25 cellular contexts compared by ENCODE assay signal in the genomic region with DNA sequence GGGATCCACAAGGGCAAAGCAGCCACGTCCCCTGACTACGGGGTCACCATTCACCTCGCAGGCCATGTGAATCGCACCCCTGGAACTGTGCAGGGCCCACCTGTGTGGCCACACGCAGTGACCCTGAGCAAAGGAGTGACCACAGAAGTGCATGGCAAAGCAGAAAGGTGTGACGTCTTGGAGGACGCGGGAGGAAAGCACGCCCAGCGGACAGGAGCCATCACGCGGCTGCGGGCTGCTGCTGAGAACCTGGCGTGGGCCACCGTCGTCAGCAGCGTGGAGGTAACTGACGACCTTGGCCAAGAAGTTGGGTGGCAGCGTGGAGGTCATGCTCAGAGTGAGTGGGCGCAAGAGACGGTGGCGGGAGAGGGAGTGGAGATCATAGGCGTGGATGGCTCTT.
DNase-seq lines count a peak whose midpoint lies in the region; ATAC-seq, FAIRE-seq and TF ChIP-seq lines count a peak whose summit lies in the region.
"Had no signal": no experiment of that assay in that cellular context is flagged by ENCODE, and none has a peak within 500 bp of the region (broad histone marks: within the 10 kb centered on the region; RNA-seq: fewer than 3 reads in every experiment).

No MANE protein-coding gene starts in this region.

- no peak for FAIRE-seq in K562 (lab: Jason Lieb, UNC)
- FAIRE-seq: A204.1, D721Med, G401.6, GM12891, GM19239 had no signal

- peaks cover 6% of the 10 kb centered on the region for H3K9me3 Mint-ChIP-seq in neural progenitor cell

- H3K23ac ChIP-seq in mesenchymal stem cell (ENCODE audit: low read length in 2 of 2) (no peak overlapping the region), trophoblast cell (ENCODE audit: low read length) (no peak overlapping the region)

- DNase-seq in K562 (ENCODE audit: extremely low read depth in 1 of 4, low spot score in 3 of 4) = peak in 2 of 4 experiments; percentile 27 to 31
- DNase-seq in mesenchymal stem cell = no peak
- DNase-seq in neural progenitor cell (ENCODE audit: low spot score) = no peak
- no peak for DNase-seq in trophoblast cell
- no peak for DNase-seq in anterior cingulate cortex (lab: John Stamatoyannopoulos, UW)
- DNase-seq in foreskin fibroblast = no peak
- no peak for DNase-seq in SIG-M5 (lab: John Stamatoyannopoulos, UW)
- DNase-seq: 8988T; ACHN; BE2C; C1 segment of cervical spinal cord; Caco-2; Calu3; CD4-positive, alpha-beta memory T cell; CD4-positive, CD25-positive, alpha-beta regulatory T cell; DMS79 treated with DMSO at 0.1 percent for 48 hours; GF-D8 had no signal

- no peak for TF ChIP-seq EP300 in K562 (IDR thresholded peaks at IDR 0.05; ENCODE audit: low read length)

- intact Hi-C loops in K562 (cut with micrococcal nuclease) = no loop called here

- H4K8ac ChIP-seq in mesenchymal stem cell (ENCODE audit: low read length) = no peak overlapping the region
- no peak overlapping the region for H4K8ac ChIP-seq in trophoblast cell (ENCODE audit: low read depth, low read length)

- H3K27me3 Mint-ChIP-seq in neural progenitor cell (ENCODE audit: insufficient read depth, low read depth) = peaks cover 32% of the 10 kb centered on the region

- peak overlapping the region; percentile 86 for H3K27ac Mint-ChIP-seq in neural progenitor cell
- H3K27ac Mint-ChIP-seq: CD4-positive, CD25-positive, alpha-beta regulatory T cell had no signal

- H3K9me3 ChIP-seq in K562 (replicated peaks; ENCODE audit: control insufficient read depth, insufficient read depth, low read depth, low read length) (no peaks in the 10 kb centered on the region), mesenchymal stem cell (ENCODE audit: control insufficient read depth, low read length) (peaks cover 3% of the 10 kb centered on the region), neural progenitor cell (ENCODE audit: low read depth) (no peaks in the 10 kb centered on the region), trophoblast cell (ENCODE audit: insufficient read depth, low read depth, low read length) (peaks cover 3% of the 10 kb centered on the region)
- H3K9me3 ChIP-seq: BE2C, BLaER1, Caco-2 had no signal

- H3K14ac ChIP-seq in mesenchymal stem cell (ENCODE audit: low read length in 2 of 2) (no peak overlapping the region), trophoblast cell (ENCODE audit: low read length) (no peak overlapping the region)

- peak overlapping the region; percentile 81 for H3K4me2 ChIP-seq in K562 (ENCODE audit: insufficient read depth, low read length)
- no peak overlapping the region for H3K4me2 ChIP-seq in mesenchymal stem cell (ENCODE audit: low read length, poor library complexity, severe bottlenecking)
- no peak overlapping the region for H3K4me2 ChIP-seq in neural progenitor cell
- H3K4me2 ChIP-seq in trophoblast cell (ENCODE audit: low read length) = no peak overlapping the region
- H3K4me2 ChIP-seq: BLaER1 had no signal

- TF ChIP-seq RAD21 in K562 (CRISPR knock-in tag; conservative IDR thresholded peaks at IDR 0.05 in 1 of 2, IDR thresholded peaks at IDR 0.05 in 1 of 2) = no peak

- H4K91ac ChIP-seq in mesenchymal stem cell (ENCODE audit: low read length) = peak overlapping the region; percentile 59
- H4K91ac ChIP-seq in trophoblast cell (ENCODE audit: low read depth, low read length) = no peak overlapping the region

- H2AFZ ChIP-seq in K562 (ENCODE audit: low read depth, low read length) (peak overlapping the region; percentile 57), mesenchymal stem cell (ENCODE audit: low read depth, low read length) (no peak overlapping the region), neural progenitor cell (replicated peaks) (no peak overlapping the region), trophoblast cell (ENCODE audit: insufficient read depth, low read length, poor library complexity) (no peak overlapping the region)

- CTCF ChIA-PET in K562 (lab: Yijun Ruan, JAX; ENCODE audit: low intra/inter-chr PET ratio) = no interaction called here

- TF ChIP-seq CTCF in K562 (IDR thresholded peaks at IDR 0.05 in 2 of 3, conservative IDR thresholded peaks at IDR 0.05 in 1 of 3; ENCODE audit: insufficient read depth in 2 of 3, low read depth in 1 of 3, low read length in 3 of 3) (no peak), neural progenitor cell (IDR thresholded peaks at IDR 0.05) (no peak), foreskin fibroblast (IDR thresholded peaks at IDR 0.05; ENCODE audit: low read depth, low read length) (no peak)

- no peaks in the 10 kb centered on the region for H3K79me1 ChIP-seq in mesenchymal stem cell (replicated peaks; ENCODE audit: low read length, poor library complexity, severe bottlenecking)
- H3K79me1 ChIP-seq in trophoblast cell (ENCODE audit: low read length) = no peaks in the 10 kb centered on the region

- H2BK12ac ChIP-seq in mesenchymal stem cell (ENCODE audit: low read length in 2 of 2) (no peak overlapping the region), trophoblast cell (ENCODE audit: low read length) (no peak overlapping the region)

- H2BK5ac ChIP-seq in mesenchymal stem cell (ENCODE audit: low read depth, low read length, poor library complexity, severe bottlenecking) = no peak overlapping the region
- H2BK5ac ChIP-seq in trophoblast cell (ENCODE audit: low read depth, low read length, poor library complexity) = no peak overlapping the region

- H3K27ac ChIP-seq in K562 (ENCODE audit: extremely low read depth, low read depth, low read length) (peak overlapping the region; percentile 48; the same call in 2 of the 3 replicates), mesenchymal stem cell (ENCODE audit: low read length, poor library complexity, severe bottlenecking) (no peak overlapping the region), neural progenitor cell (no peak overlapping the region), trophoblast cell (ENCODE audit: low read depth, low read length) (no peak overlapping the region)
- H3K27ac ChIP-seq: BLaER1 had no signal

- H3K18ac ChIP-seq in mesenchymal stem cell (ENCODE audit: low read depth in 1 of 2, low read length in 2 of 2) (no peak overlapping the region), trophoblast cell (ENCODE audit: low read length) (no peak overlapping the region)

- H3K27me3 ChIP-seq in K562 (ENCODE audit: control insufficient read depth in 2 of 2, insufficient read depth in 2 of 2, low read length in 2 of 2) = peaks cover 7 to 31% of the 10 kb centered on the region in 2 experiments
- H3K27me3 ChIP-seq in mesenchymal stem cell (ENCODE audit: control insufficient read depth in 1 of 2, insufficient read depth in 1 of 2, low read length in 2 of 2) = no peaks in the 10 kb centered on the region
- H3K27me3 ChIP-seq in neural progenitor cell = no peaks in the 10 kb centered on the region
- H3K27me3 ChIP-seq in trophoblast cell (ENCODE audit: insufficient read depth, low read length) = no peaks in the 10 kb centered on the region
- H3K27me3 ChIP-seq: BE2C, BLaER1 had no signal

- POLR2A ChIA-PET in K562 (lab: Yijun Ruan, JAX) = interaction anchor here (0.9 to 1.0 kb wide), 2 partner anchors 9 to 72 kb away, joined by 3 read pairs; no protein-coding TSS in a partner anchor

- ATAC-seq in K562 = peak; percentile 39
- no peak for ATAC-seq in HG02642 (IDR thresholded peaks at IDR 0.05; ENCODE audit: poor library complexity, unreplicated experiment)

- H4K20me1 ChIP-seq in K562 (replicated peaks; ENCODE audit: control insufficient read depth, insufficient read depth, low read length) (no peaks in the 10 kb centered on the region; the same call in 1 of the 2 replicates), neural progenitor cell (ENCODE audit: low read depth) (no peaks in the 10 kb centered on the region)
- H4K20me1 ChIP-seq: BLaER1 had no signal

- H2AK5ac ChIP-seq in mesenchymal stem cell (ENCODE audit: low read length, severe bottlenecking) (no peak overlapping the region), trophoblast cell (ENCODE audit: low read length) (no peak overlapping the region)

- peaks cover 43% of the 10 kb centered on the region for H3K4me1 Mint-ChIP-seq in neural progenitor cell
- H3K4me1 Mint-ChIP-seq: CD14-positive monocyte; CD4-positive, alpha-beta memory T cell; CD4-positive, CD25-positive, alpha-beta regulatory T cell had no signal

- H3K9ac ChIP-seq in K562 (ENCODE audit: insufficient read depth in 1 of 2, low read depth in 2 of 2, low read length in 2 of 2) (peak overlapping the region; percentile 61 to 92; a peak in 3 of 4 replicates), mesenchymal stem cell (ENCODE audit: low read length) (no peak overlapping the region), neural progenitor cell (no peak overlapping the region), trophoblast cell (ENCODE audit: low read length) (no peak overlapping the region)
- H3K9ac ChIP-seq: BLaER1 had no signal

- no peak overlapping the region for H4K12ac ChIP-seq in trophoblast cell (ENCODE audit: low read depth, low read length)

- BruUV-seq in K562 (replicated peaks; lab: Mats Ljungman, UMichigan) = no TSS peak

- H3K36me3 ChIP-seq in K562 (ENCODE audit: control insufficient read depth, insufficient read depth, low read length) (peaks cover 6% of the 10 kb centered on the region; the same call in 2 of the 3 replicates), mesenchymal stem cell (ENCODE audit: control insufficient read depth in 1 of 2, insufficient read depth in 2 of 2, low read depth in 1 of 2, low read length in 2 of 2) (no peaks in the 10 kb centered on the region), neural progenitor cell (no peaks in the 10 kb centered on the region), trophoblast cell (ENCODE audit: control insufficient read depth in 1 of 2, insufficient read depth in 2 of 2, low read length in 2 of 2) (no peaks in the 10 kb centered on the region)
- H3K36me3 ChIP-seq: BE2C, BLaER1 had no signal

- H2BK120ac ChIP-seq in mesenchymal stem cell (ENCODE audit: low read depth, low read length) = no peak overlapping the region
- no peak overlapping the region for H2BK120ac ChIP-seq in trophoblast cell (ENCODE audit: insufficient read depth, low read length, poor library complexity)

- TF ChIP-seq POLR2A in K562 (conservative IDR thresholded peaks at IDR 0.05) = no peak; the same call in 1 of the 2 replicates

- H3K4ac ChIP-seq in mesenchymal stem cell (ENCODE audit: low read depth in 1 of 2, low read length in 2 of 2) = no peak overlapping the region
- H3K4ac ChIP-seq in trophoblast cell (ENCODE audit: low read depth, low read length) = no peak overlapping the region

- in situ Hi-C loops in K562 (cut with MboI) = no loop called here

- no peak overlapping the region for H3K4me3 Mint-ChIP-seq in neural progenitor cell
- H3K4me3 Mint-ChIP-seq: CD14-positive monocyte had no signal

- H3K4me3 ChIP-seq in K562 (peak overlapping the region; percentile 46), mesenchymal stem cell (ENCODE audit: insufficient read depth in 1 of 2, low read depth in 1 of 2, low read length in 2 of 2) (no peak overlapping the region), neural progenitor cell (no peak overlapping the region), trophoblast cell (ENCODE audit: low read depth, low read length) (peak overlapping the region; percentile 31), foreskin fibroblast (ENCODE audit: low read depth in 1 of 2, low read length in 2 of 2) (no peak overlapping the region)
- H3K4me3 ChIP-seq: BLaER1 had no signal

- H3K79me2 ChIP-seq in K562 (ENCODE audit: control insufficient read depth, insufficient read depth, low read length) (peaks cover 25% of the 10 kb centered on the region), neural progenitor cell (ENCODE audit: low read depth) (no peaks in the 10 kb centered on the region), trophoblast cell (ENCODE audit: control insufficient read depth, insufficient read depth, low read length, poor library complexity) (no peaks in the 10 kb centered on the region)

- H3K36me3 Mint-ChIP-seq in neural progenitor cell = no peaks in the 10 kb centered on the region
- H3K36me3 Mint-ChIP-seq: CD14-positive monocyte; CD4-positive, alpha-beta memory T cell; CD4-positive, CD25-positive, alpha-beta regulatory T cell had no signal

- H3K9me1 ChIP-seq in K562 (ENCODE audit: control insufficient read depth, insufficient read depth, low read length) = no peaks in the 10 kb centered on the region

- no peak overlapping the region for H2BK15ac ChIP-seq in mesenchymal stem cell (ENCODE audit: low read depth, poor library complexity, severe bottlenecking)

- H3K4me1 ChIP-seq in K562 (replicated peaks in 1 of 2; ENCODE audit: control insufficient read depth in 2 of 2, insufficient read depth in 2 of 2, low read length in 2 of 2) = peaks cover 0 to 30% of the 10 kb centered on the region in 2 experiments; a peak in 3 of 5 replicates
- H3K4me1 ChIP-seq in mesenchymal stem cell (ENCODE audit: control insufficient read depth, insufficient read depth, low read depth, low read length) = no peaks in the 10 kb centered on the region
- peaks cover 11% of the 10 kb centered on the region for H3K4me1 ChIP-seq in neural progenitor cell
- no peaks in the 10 kb centered on the region for H3K4me1 ChIP-seq in trophoblast cell (ENCODE audit: control insufficient read depth in 1 of 2, insufficient read depth in 2 of 2, low read length in 2 of 2)
- H3K4me1 ChIP-seq: BE2C, Caco-2 had no signal

- WGBS in K562 (ENCODE audit: insufficient coverage, low coverage, missing lambda C conversion rate) = 9% methylated on average over 23 of the region's 23 CpGs
- 90% methylated on average over 23 of the region's 23 CpGs for WGBS in mesenchymal stem cell
- no CpG with 5 or more reads among the region's 23 CpGs for WGBS in trophoblast cell (ENCODE audit: extremely low coverage, insufficient coverage, insufficient read length)

- peaks cover 4% of the 10 kb centered on the region for H3F3A ChIP-seq in neural progenitor cell (ENCODE audit: low read depth)

Comparison
In these comparisons a context has a peak if more than half of its experiments do, and no peak if none do; other contexts are left out.
1. H3K4me3 ChIP-seq: peak in K562 (single experiment) and trophoblast cell (single experiment); none in mesenchymal stem cell (0 of 2), neural progenitor cell (single experiment) and foreskin fibroblast (0 of 2).
2. H3K9ac ChIP-seq: peak in K562 (2 of 2); none in mesenchymal stem cell (single experiment), neural progenitor cell (single experiment) and trophoblast cell (single experiment).